Comparison of ENCODE assay signal across 9 cellular contexts in the genomic region with DNA sequence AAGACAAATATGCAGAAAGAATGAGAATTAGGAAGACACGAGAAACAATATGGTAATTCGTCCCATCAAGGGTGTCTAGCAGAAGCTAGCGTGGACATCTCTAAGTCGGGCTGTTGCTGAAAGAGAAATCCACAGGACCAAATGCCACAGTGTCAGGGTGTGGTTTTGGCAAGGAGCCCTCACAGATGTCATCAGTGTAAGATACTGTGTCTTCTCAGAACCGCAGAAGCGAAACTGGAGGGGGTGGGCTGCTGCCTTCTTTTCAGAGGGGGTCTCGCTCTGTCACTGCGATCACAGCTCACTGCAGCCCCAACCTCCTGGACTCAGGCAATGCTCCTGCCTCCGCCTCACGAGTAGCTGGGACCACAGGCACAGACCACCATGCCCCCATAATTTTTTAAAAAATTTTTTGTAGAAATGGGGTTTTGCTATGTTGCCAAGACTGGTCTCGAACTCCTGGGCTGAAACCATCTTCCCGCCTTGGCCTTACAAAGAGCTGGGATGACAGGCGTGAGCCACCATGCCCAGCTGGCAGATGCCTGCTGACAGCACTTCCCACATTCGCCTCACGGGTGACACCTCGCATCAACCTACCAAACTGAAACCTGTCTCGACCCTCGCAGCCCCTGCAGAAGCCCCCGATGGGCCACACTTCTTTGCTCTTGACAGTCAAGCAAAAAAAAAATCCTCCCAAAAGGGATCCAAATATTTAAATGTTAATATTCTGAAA. TPM values are rescaled to one million over a fixed set of nuclear protein-coding genes. Genes with fewer than 3 reads are reported as not detected.
DNase-seq lines count a peak whose midpoint lies in the region; ATAC-seq and TF ChIP-seq lines count a peak whose summit lies in the region.
"Had no signal": no experiment of that assay in that cellular context is flagged by ENCODE, and none has a peak within 500 bp of the region (broad histone marks: within the 10 kb centered on the region; RNA-seq: fewer than 3 reads in every experiment).

No MANE protein-coding gene starts in this region.

- no peaks in the 10 kb centered on the region for H3K9me2 ChIP-seq in OCI-LY7 (ENCODE audit: insufficient read depth, low read length)

- H3K36me3 ChIP-seq in brain microvascular endothelial cell (replicated peaks): no peaks in the 10 kb centered on the region
- H3K36me3 ChIP-seq in left lung: peaks cover 0 to 28% of the 10 kb centered on the region in 2 donors
- peaks cover 7% of the 10 kb centered on the region for H3K36me3 ChIP-seq in thoracic aorta
- peaks cover 75% of the 10 kb centered on the region for H3K36me3 ChIP-seq in OCI-LY7 (ENCODE audit: insufficient read depth, low read length)

- H3K27ac ChIP-seq in brain microvascular endothelial cell: no peak overlapping the region
- no peak overlapping the region for H3K27ac ChIP-seq in left lung
- H3K27ac ChIP-seq in thoracic aorta: peak overlapping the region in 1 of 2 donors; percentile 53
- no peak overlapping the region for H3K27ac ChIP-seq in OCI-LY7 (ENCODE audit: low read depth, low read length, poor library complexity, severe bottlenecking)
- H3K27ac ChIP-seq: 22Rv1 had no signal

- ATAC-seq in left lung (peak; percentile 5), thoracic aorta (ENCODE audit: insufficient number of reproducible peaks, low FRiP score, low read depth) (no peak)

- H3K9me3 ChIP-seq in left lung (no peaks in the 10 kb centered on the region), thoracic aorta (no peaks in the 10 kb centered on the region), OCI-LY7 (ENCODE audit: low read length) (no peaks in the 10 kb centered on the region)

- POLR2A ChIA-PET in OCI-LY7 (lab: Charles Lee): interaction anchor here (0.6 kb wide), 1 partner anchor 11 kb away, joined by 4 read pairs; no protein-coding TSS in a partner anchor

- H3K4me3 ChIP-seq in brain microvascular endothelial cell (ENCODE audit: low read depth, low read length): peak overlapping the region; percentile 41
- no peak overlapping the region for H3K4me3 ChIP-seq in left lung
- H3K4me3 ChIP-seq in thoracic aorta: peak overlapping the region; percentile 67
- H3K4me3 ChIP-seq in OCI-LY7 (ENCODE audit: low read depth, low read length, poor library complexity, severe bottlenecking): no peak overlapping the region

- H3K79me2 ChIP-seq in OCI-LY7 (ENCODE audit: insufficient read depth, low read depth, low read length): peaks cover 4% of the 10 kb centered on the region

- intact Hi-C loops in left lung (cut with DNase I): loop anchor here in 1 of 2 donors (10.0 kb wide), 1 partner anchor 184 kb away; no protein-coding TSS in a partner anchor
- intact Hi-C loops in OCI-LY7 (cut with micrococcal nuclease; ENCODE audit: unreplicated experiment): loop anchor here (1.0 kb wide), 1 partner anchor 189 kb away; the partner anchor contains the start of gene CREBBP

- no peak overlapping the region for H2AFZ ChIP-seq in OCI-LY7 (ENCODE audit: low read length)

- TF ChIP-seq CTCF in brain microvascular endothelial cell (IDR thresholded peaks at IDR 0.05; ENCODE audit: low read depth, low read length, missing control alignments): peak; percentile 7
- no peak for TF ChIP-seq CTCF in left lung (IDR thresholded peaks at IDR 0.05)
- peak; percentile 20 for TF ChIP-seq CTCF in thoracic aorta (IDR thresholded peaks at IDR 0.05)
- TF ChIP-seq CTCF in OCI-LY7 (conservative IDR thresholded peaks at IDR 0.05; ENCODE audit: low read length): no peak

- H4K20me1 ChIP-seq in OCI-LY7 (ENCODE audit: insufficient read depth, low read length): no peaks in the 10 kb centered on the region

- H3K27me3 ChIP-seq in brain microvascular endothelial cell (replicated peaks) (no peaks in the 10 kb centered on the region), left lung (no peaks in the 10 kb centered on the region), thoracic aorta (replicated peaks; ENCODE audit: insufficient read depth) (no peaks in the 10 kb centered on the region)

- no peak overlapping the region for H3K4me2 ChIP-seq in OCI-LY7 (ENCODE audit: low read length)

- no TSS peak for BruUV-seq in OCI-LY7 (replicated peaks; lab: Mats Ljungman, UMichigan)

- DNase-seq in DMS 273 (lab: John Stamatoyannopoulos, UW; ENCODE audit: unreplicated experiment) (peak; percentile 51), DMS 273 treated with DMSO at 0.1 percent for 48 hours (lab: John Stamatoyannopoulos, UW) (no peak), brain microvascular endothelial cell (peak; percentile 6), left lung (no peak), thoracic aorta (ENCODE audit: low spot score) (no peak), OCI-LY7 (ENCODE audit: low spot score) (no peak), NCI-H146 treated with DMSO at 0.1 percent for 48 hours (lab: John Stamatoyannopoulos, UW; ENCODE audit: unreplicated experiment) (no peak)
- DNase-seq in activated CD4-positive, CD25-positive, alpha-beta regulatory T cell (lab: John Stamatoyannopoulos, UW): no peak

- in situ Hi-C loops in brain microvascular endothelial cell (cut with HindIII; ENCODE audit: low pct_ligation_motif_present, low sequenced_read_pairs): no loop called here

- peaks cover 7% of the 10 kb centered on the region in 2 donors for H3K4me1 ChIP-seq in left lung
- peaks cover 5 to 13% of the 10 kb centered on the region in 2 donors for H3K4me1 ChIP-seq in thoracic aorta (ENCODE audit: control insufficient read depth in 1 of 2, low read depth in 2 of 2)
- H3K4me1 ChIP-seq in OCI-LY7 (ENCODE audit: insufficient read depth, low read length, poor library complexity, severe bottlenecking): no peaks in the 10 kb centered on the region

- CTCF ChIA-PET in OCI-LY7 (lab: Charles Lee; ENCODE audit: unreplicated experiment): no interaction called here

RNA-seq across cellular contexts. Expression of gene TRAP1, which starts 26.2 kb away (rescaled TPM):
- 10 to 100 TPM; 49.1 to 82.0 TPM for total RNA-seq in left lung
- total RNA-seq in thoracic aorta: 10 to 100 TPM; 33.2 to 51.1 TPM
- 155 and 242 TPM in 2 replicates for total RNA-seq in OCI-LY7 (2014; rRNA removed; shearing (Covaris generic))
- 185 TPM in 2 replicates for total RNA-seq in OCI-LY7 (2022)

RNA-seq across cellular contexts. Expression of gene DNASE1, which starts 36.7 kb away (rescaled TPM):
- 10 to 100 TPM; 14.6 to 16.9 TPM for total RNA-seq in left lung
- total RNA-seq in thoracic aorta: 10 to 100 TPM; 17.4 to 22.9 TPM
- total RNA-seq in OCI-LY7 (2014; rRNA removed; shearing (Covaris generic)): 38.3 and 45.5 TPM in 2 replicates
- 75.4 and 84.8 TPM in 2 replicates for total RNA-seq in OCI-LY7 (2022)

Comparison
In these comparisons a context has a peak if more than half of its experiments do, and no peak if none do; other contexts are left out.
1. DNase-seq: peak in DMS 273 (single experiment) and brain microvascular endothelial cell (single experiment); none in DMS 273 treated with DMSO at 0.1 percent for 48 hours (single experiment), left lung (0 of 2), thoracic aorta (single experiment), OCI-LY7 (single experiment), NCI-H146 treated with DMSO at 0.1 percent for 48 hours (single experiment) and activated CD4-positive, CD25-positive, alpha-beta regulatory T cell (0 of 4).
2. H3K4me3 ChIP-seq: peak in brain microvascular endothelial cell (single experiment) and thoracic aorta (single experiment); none in left lung (0 of 2) and OCI-LY7 (single experiment).
3. CTCF ChIP-seq: peak in brain microvascular endothelial cell (single experiment) and thoracic aorta (single experiment); none in left lung (0 of 2) and OCI-LY7 (single experiment).